11 cellular contexts compared by ENCODE assay signal in genomic region chr1:246591504-246591903, GRCh38. TPM values are rescaled to one million over a fixed set of nuclear protein-coding genes. Genes with fewer than 3 reads are reported as not detected.
DNase-seq lines count a peak whose midpoint lies in the region; ATAC-seq and TF ChIP-seq lines count a peak whose summit lies in the region.
"Had no signal": no experiment of that assay in that cellular context is flagged by ENCODE, and none has a peak within 500 bp of the region (broad histone marks: within the 10 kb centered on the region; RNA-seq: fewer than 3 reads in every experiment).

No MANE protein-coding gene starts in this region.

- no peak overlapping the region for H3K4me3 Mint-ChIP-seq in activated CD8-positive, alpha-beta memory T cell treated with anti-CD3 and anti-CD28 coated beads, Interleukin-2, amount 10 ng/mL, durations not matched to agents 7 days and 5 days
- H3K4me3 Mint-ChIP-seq in CD14-positive monocyte, result no peak overlapping the region

- CTCF ChIA-PET in activated CD8-positive, alpha-beta memory T cell treated with anti-CD3 and anti-CD28 coated beads, Interleukin-2, amount 10 ng/mL, durations not matched to agents 7 days and 5 days (lab: Charles Lee), result no interaction called here

- peaks cover 2% of the 10 kb centered on the region for H3K9me3 Mint-ChIP-seq in activated CD8-positive, alpha-beta memory T cell treated with anti-CD3 and anti-CD28 coated beads, Interleukin-2, amount 10 ng/mL, durations not matched to agents 7 days and 5 days (ENCODE audit: low read depth)
- H3K9me3 Mint-ChIP-seq in CD14-positive monocyte, result peaks cover 5 to 12% (median 9%) of the 10 kb centered on the region in 7 donors

- DNase-seq in activated CD8-positive, alpha-beta memory T cell treated with anti-CD3 and anti-CD28 coated beads, Interleukin-2, amount 10 ng/mL, durations not matched to agents 7 days and 5 days, result no peak
- no peak for DNase-seq in activated CD8-positive, alpha-beta memory T cell treated with anti-CD3 and anti-CD28 coated beads for 24 hours
- DNase-seq in stimulated activated CD8-positive, alpha-beta memory T cell treated with anti-CD3 and anti-CD28 coated beads, Interleukin-4, amount 100 ng/mL, for 48 hours, result peak; percentile 40
- DNase-seq in cerebellum (ENCODE audit: low spot score) (no peak), CD14-positive monocyte (ENCODE audit: low spot score) (no peak), OCI-M2 (lab: John Stamatoyannopoulos, UW; ENCODE audit: unreplicated experiment) (no peak)
- DNase-seq: aorta, NCI-H2029, T1000 had no signal

- peaks cover 31% of the 10 kb centered on the region for H3K36me3 Mint-ChIP-seq in activated CD8-positive, alpha-beta memory T cell treated with anti-CD3 and anti-CD28 coated beads, Interleukin-2, amount 10 ng/mL, durations not matched to agents 7 days and 5 days
- H3K36me3 Mint-ChIP-seq in CD14-positive monocyte, result peaks cover 33 to 42% of the 10 kb centered on the region in 2 donors

- intact Hi-C loops in CD14-positive monocyte (cut with micrococcal nuclease), result no loop called here

- TF ChIP-seq CTCF in CD14-positive monocyte (IDR thresholded peaks at IDR 0.05), result no peak

- no peak overlapping the region for H3K27ac Mint-ChIP-seq in activated CD8-positive, alpha-beta memory T cell treated with anti-CD3 and anti-CD28 coated beads, Interleukin-2, amount 10 ng/mL, durations not matched to agents 7 days and 5 days
- H3K27ac Mint-ChIP-seq in CD14-positive monocyte, result peak overlapping the region in 2 of 7 donors; percentile 24 to 48

- peaks cover 14% of the 10 kb centered on the region for H3K4me1 Mint-ChIP-seq in activated CD8-positive, alpha-beta memory T cell treated with anti-CD3 and anti-CD28 coated beads, Interleukin-2, amount 10 ng/mL, durations not matched to agents 7 days and 5 days
- H3K4me1 Mint-ChIP-seq in CD14-positive monocyte, result peaks cover 12% of the 10 kb centered on the region

- no peaks in the 10 kb centered on the region for H3K27me3 Mint-ChIP-seq in activated CD8-positive, alpha-beta memory T cell treated with anti-CD3 and anti-CD28 coated beads, Interleukin-2, amount 10 ng/mL, durations not matched to agents 7 days and 5 days
- no peaks in the 10 kb centered on the region for H3K27me3 Mint-ChIP-seq in CD14-positive monocyte (ENCODE audit: low read depth in 3 of 3)

- peak; percentile 27 for ATAC-seq in activated CD8-positive, alpha-beta memory T cell treated with anti-CD3 and anti-CD28 coated beads, Interleukin-2, amount 10 ng/mL, durations not matched to agents 7 days and 5 days
- peak; percentile 98 for ATAC-seq in GM21447 (IDR thresholded peaks at IDR 0.05; ENCODE audit: unreplicated experiment)
- ATAC-seq in HG03139 (IDR thresholded peaks at IDR 0.05; ENCODE audit: unreplicated experiment), result peak; percentile 90

RNA-seq across cellular contexts. Expression of gene CNST, which starts 25.2 kb away (rescaled TPM):
- 10 to 100 TPM; 27.3 to 30.2 TPM for total RNA-seq in activated CD8-positive, alpha-beta memory T cell treated with anti-CD3 and anti-CD28 coated beads, Interleukin-2, amount 10 ng/mL, durations not matched to agents 7 days and 5 days
- 31.3 TPM for total RNA-seq in cerebellum
- polyA plus RNA-seq in CD14-positive monocyte, result 10 to 100 TPM; 11.0 to 13.7 TPM

RNA-seq across cellular contexts. Expression of gene TFB2M, which starts 25.4 kb away (rescaled TPM):
- 10 to 100 TPM in 1 of 2 experiments, 1 to 10 TPM in 1; 7.2 to 13.9 TPM for total RNA-seq in activated CD8-positive, alpha-beta memory T cell treated with anti-CD3 and anti-CD28 coated beads, Interleukin-2, amount 10 ng/mL, durations not matched to agents 7 days and 5 days
- 9.8 TPM for total RNA-seq in cerebellum
- polyA plus RNA-seq in CD14-positive monocyte, result 1 to 10 TPM; 7.9 to 9.7 TPM

Comparison
In these comparisons a context has a peak if more than half of its experiments do, and no peak if none do; other contexts are left out.
1. ATAC-seq: peak in every context shown above with its lines; median percentile 98 in GM21447; 90 in HG03139; 27 in activated CD8-positive, alpha-beta memory T cell treated with anti-CD3 and anti-CD28 coated beads, Interleukin-2, amount 10 ng/mL, durations not matched to agents 7 days and 5 days.